Comparison of ENCODE assay signal across 8 cellular contexts in the genomic region with DNA sequence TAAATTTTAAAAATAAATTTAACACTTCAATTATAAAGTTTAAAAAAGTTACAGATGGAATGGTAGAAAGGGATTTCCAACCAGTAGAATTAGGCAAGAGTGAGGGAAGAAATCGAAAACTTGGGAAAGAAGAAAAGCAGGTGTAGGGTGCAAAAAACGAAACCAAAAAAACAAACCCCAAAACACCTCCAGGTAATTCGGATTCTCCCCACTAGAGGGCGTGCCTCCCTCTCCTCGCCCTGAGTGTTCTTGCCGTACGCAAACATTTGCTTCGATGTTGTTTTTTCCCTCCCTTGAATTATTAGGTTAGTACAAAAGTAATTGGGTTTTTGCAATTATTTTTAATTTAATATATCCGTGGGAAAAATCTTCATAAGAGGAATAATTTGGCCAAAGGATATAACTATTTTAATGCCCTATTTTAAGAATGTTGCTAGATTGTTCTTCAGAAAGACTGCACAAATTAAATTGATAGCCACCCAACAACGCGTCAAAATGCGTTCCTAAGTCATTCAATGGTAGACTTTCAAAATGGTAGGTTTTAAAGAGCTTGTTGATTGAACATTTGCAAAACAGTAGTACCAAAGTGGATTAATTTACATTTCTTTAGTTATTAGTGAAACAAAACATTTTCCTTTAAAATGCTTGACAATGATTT.
DNase-seq lines count a peak whose midpoint lies in the region; ATAC-seq, FAIRE-seq and TF ChIP-seq lines count a peak whose summit lies in the region.

No MANE protein-coding gene starts in this region.

- H3K27me3 Mint-ChIP-seq in CD8-positive, alpha-beta T cell (ENCODE audit: low read depth), result no peaks in the 10 kb centered on the region
- peaks cover 10% of the 10 kb centered on the region for H3K27me3 Mint-ChIP-seq in glutamatergic neuron (ENCODE audit: unreplicated experiment)

- no peak overlapping the region for H3K18ac ChIP-seq in trophoblast cell (ENCODE audit: low read length)

- intact Hi-C loops in CD8-positive, alpha-beta T cell (cut with DNase I, micrococcal nuclease), result loop anchor here (1.0 to 5.0 kb wide), 9 partner anchors 37 to 332 kb away; partner anchors contain the start of genes SLC30A4 (in 2 of the 2), BLOC1S6 (in 1 of the 2), DUOX1 (in 1 of the 2) and DUOXA1 (in 1 of the 2)
- intact Hi-C loops in thyroid gland (cut with DNase I), result loop anchor here (5.0 kb wide), 1 partner anchor 153 kb away; no protein-coding TSS in a partner anchor

- CTCF ChIA-PET in CD8-positive, alpha-beta T cell (lab: Charles Lee), result interaction anchor here (0.7 to 3.8 kb wide), 14 partner anchors 15 to 341 kb away, joined by 3 to 68 read pairs (median 4); partner anchors contain the start of gene SQOR

- peak overlapping the region; percentile 62 for H3K4me3 Mint-ChIP-seq in CD8-positive, alpha-beta T cell
- no peak overlapping the region for H3K4me3 Mint-ChIP-seq in glutamatergic neuron (ENCODE audit: unreplicated experiment)

- POLR2A ChIA-PET in CD8-positive, alpha-beta T cell (lab: Charles Lee), result interaction anchor here (0.6 to 2.7 kb wide), 3 partner anchors 29 to 157 kb away, joined by 3 to 6 read pairs (median 3); partner anchors contain the start of gene BLOC1S6

- no peak for TF ChIP-seq POLR2A in thyroid gland (IDR thresholded peaks at IDR 0.05)

- no peaks in the 10 kb centered on the region for H3K27me3 ChIP-seq in CD8-positive, alpha-beta T cell (ENCODE audit: insufficient read depth, low read length)
- no peaks in the 10 kb centered on the region for H3K27me3 ChIP-seq in trophoblast cell (ENCODE audit: insufficient read depth, low read length)
- H3K27me3 ChIP-seq in thyroid gland, result no peaks in the 10 kb centered on the region

- no peaks in the 10 kb centered on the region for H3K9me3 ChIP-seq in CD8-positive, alpha-beta T cell (ENCODE audit: low read length)
- H3K9me3 ChIP-seq in trophoblast cell (ENCODE audit: insufficient read depth, low read depth, low read length) (peaks cover 10% of the 10 kb centered on the region), thyroid gland (no peaks in the 10 kb centered on the region)

- H3K4ac ChIP-seq in trophoblast cell (ENCODE audit: low read depth, low read length), result no peak overlapping the region

- peaks cover 40% of the 10 kb centered on the region for H3K4me1 Mint-ChIP-seq in CD8-positive, alpha-beta T cell (ENCODE audit: low read depth)
- H3K4me1 Mint-ChIP-seq in glutamatergic neuron (ENCODE audit: low read depth, unreplicated experiment), result peaks cover 11% of the 10 kb centered on the region

- H2BK5ac ChIP-seq in trophoblast cell (ENCODE audit: low read depth, low read length, poor library complexity), result no peak overlapping the region

- H3K14ac ChIP-seq in trophoblast cell (ENCODE audit: low read length), result no peak overlapping the region

- H2AFZ ChIP-seq in trophoblast cell (ENCODE audit: insufficient read depth, low read length, poor library complexity), result no peak overlapping the region

- H2BK120ac ChIP-seq in trophoblast cell (ENCODE audit: insufficient read depth, low read length, poor library complexity), result no peak overlapping the region

- H4K8ac ChIP-seq in trophoblast cell (ENCODE audit: low read depth, low read length), result no peak overlapping the region

- no peak overlapping the region for H3K27ac Mint-ChIP-seq in CD8-positive, alpha-beta T cell
- no peak overlapping the region for H3K27ac Mint-ChIP-seq in glutamatergic neuron (ENCODE audit: unreplicated experiment)

- no peaks in the 10 kb centered on the region for H3K79me2 ChIP-seq in trophoblast cell (ENCODE audit: control insufficient read depth, insufficient read depth, low read length, poor library complexity)

- H3K23ac ChIP-seq in trophoblast cell (ENCODE audit: low read length), result no peak overlapping the region

- peak; percentile 65 to 88 (median 74) for DNase-seq in CD8-positive, alpha-beta T cell
- DNase-seq in HuH-7 (ENCODE audit: low spot score) (peak; percentile 50), RPMI8226 (peak; percentile 73), glutamatergic neuron (peak; percentile 80), trophoblast cell (peak; percentile 28 to 75), thyroid gland (peak; percentile 70 to 76), HTR-8/SVneo (ENCODE audit: insufficient read length, low spot score) (no peak)
- DNase-seq in activated naive CD4-positive, alpha-beta T cell (lab: John Stamatoyannopoulos, UW), result peak; percentile 27 to 80 (median 65)

- peak; percentile 22 for ATAC-seq in CD8-positive, alpha-beta T cell

- H4K91ac ChIP-seq in trophoblast cell (ENCODE audit: low read depth, low read length), result no peak overlapping the region

- no peak overlapping the region for H3K27ac ChIP-seq in CD8-positive, alpha-beta T cell (ENCODE audit: low read depth, low read length)
- no peak overlapping the region for H3K27ac ChIP-seq in trophoblast cell (ENCODE audit: low read depth, low read length)
- H3K27ac ChIP-seq in thyroid gland, result no peak overlapping the region

- no peaks in the 10 kb centered on the region for H3K36me3 ChIP-seq in CD8-positive, alpha-beta T cell (ENCODE audit: insufficient read depth, low read length)
- H3K36me3 ChIP-seq in trophoblast cell (ENCODE audit: control insufficient read depth in 1 of 2, insufficient read depth in 2 of 2, low read length in 2 of 2), result no peaks in the 10 kb centered on the region
- H3K36me3 ChIP-seq in thyroid gland, result no peaks in the 10 kb centered on the region

- peaks cover 24% of the 10 kb centered on the region for H3K4me1 ChIP-seq in CD8-positive, alpha-beta T cell (ENCODE audit: insufficient read depth, low read length)
- H3K4me1 ChIP-seq in trophoblast cell (ENCODE audit: control insufficient read depth in 1 of 2, insufficient read depth in 2 of 2, low read length in 2 of 2) (peaks cover 21 to 22% of the 10 kb centered on the region in 2 experiments), thyroid gland (no peaks in the 10 kb centered on the region)

- no peak overlapping the region for H3K9ac ChIP-seq in trophoblast cell (ENCODE audit: low read length)

- H2BK12ac ChIP-seq in trophoblast cell (ENCODE audit: low read length), result no peak overlapping the region

- FAIRE-seq in HTR-8/SVneo (lab: Jason Lieb, UNC), result no peak

- no peak overlapping the region for H4K12ac ChIP-seq in trophoblast cell (ENCODE audit: low read depth, low read length)

- no peaks in the 10 kb centered on the region for H3K9me3 Mint-ChIP-seq in CD8-positive, alpha-beta T cell
- H3K9me3 Mint-ChIP-seq in glutamatergic neuron (ENCODE audit: unreplicated experiment), result peaks cover 3% of the 10 kb centered on the region

- no peak overlapping the region for H3K4me2 ChIP-seq in trophoblast cell (ENCODE audit: low read length)

- no peaks in the 10 kb centered on the region for H3K36me3 Mint-ChIP-seq in CD8-positive, alpha-beta T cell
- peaks cover under 1% of the 10 kb centered on the region for H3K36me3 Mint-ChIP-seq in glutamatergic neuron (ENCODE audit: unreplicated experiment)

- WGBS in trophoblast cell (ENCODE audit: extremely low coverage, insufficient coverage, insufficient read length), result no CpG with 5 or more reads among the region's 12 CpGs
- 9 to 10% methylated on average over 12 of the region's 12 CpGs for WGBS in thyroid gland, 2 donors

- peak overlapping the region; percentile 53 for H3K4me3 ChIP-seq in CD8-positive, alpha-beta T cell (ENCODE audit: low read depth, low read length)
- no peak overlapping the region for H3K4me3 ChIP-seq in trophoblast cell (ENCODE audit: low read depth, low read length)
- peak overlapping the region in 2 of 3 donors; percentile 15 to 32 for H3K4me3 ChIP-seq in thyroid gland (replicated peaks in 1 of 3)

- TF ChIP-seq CTCF in CD8-positive, alpha-beta T cell (IDR thresholded peaks at IDR 0.05), result peak; percentile 94
- TF ChIP-seq CTCF in glutamatergic neuron (IDR thresholded peaks at IDR 0.05; ENCODE audit: partially characterized antibody, unreplicated experiment) (peak; percentile 93), thyroid gland (IDR thresholded peaks at IDR 0.05) (peak; percentile 72 to 93 (median 90))

- no peak overlapping the region for H2AK5ac ChIP-seq in trophoblast cell (ENCODE audit: low read length)

- peaks cover 22% of the 10 kb centered on the region for H3K79me1 ChIP-seq in trophoblast cell (ENCODE audit: low read length)
